ENCODE assay signal across 30 cellular contexts in the genomic region with DNA sequence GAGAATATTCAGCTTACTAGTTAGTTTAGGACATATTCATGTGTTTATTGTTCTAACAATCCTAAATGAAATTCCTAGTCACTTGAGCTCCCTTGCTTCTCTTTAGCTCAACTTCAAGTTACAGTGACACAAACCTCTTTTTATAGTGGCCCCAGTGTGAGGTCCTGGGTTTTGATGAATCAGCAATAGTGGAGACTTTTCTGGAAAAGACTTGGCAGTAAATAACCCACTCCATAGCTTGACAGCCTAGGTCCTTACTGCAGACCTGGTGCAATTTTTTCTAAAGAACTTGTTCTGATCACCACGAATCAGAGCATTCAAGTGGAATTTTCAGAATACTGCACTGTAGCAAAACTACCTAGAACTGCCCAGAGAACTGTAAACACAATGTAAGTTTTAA. TPM values are rescaled to one million over a fixed set of nuclear protein-coding genes. Genes with fewer than 3 reads are reported as not detected.
"Had no signal": no experiment of that assay in that cellular context is flagged by ENCODE, and none has a peak within 500 bp of the region (broad histone marks: within the 10 kb centered on the region; RNA-seq: fewer than 3 reads in every experiment).

No MANE protein-coding gene starts in this region.

- ATAC-seq: left colon; left lung; lower lobe of right lung; naive thymus-derived CD8-positive, alpha-beta T cell; pancreas; right cardiac atrium; stimulated activated memory B cell treated with anti-CD40 and anti-IgM and Interleukin-4, amounts not matched to agents 10 μg/mL and 1 μg/mL and 100 μg/mL, for 72 hours; stimulated activated naive CD8-positive, alpha-beta T cell treated with anti-CD3 and anti-CD28 coated beads, Interleukin-15, amount 100 ng/mL, for 72 hours had no signal

- H3K9me3 ChIP-seq: pancreas, prostate gland, uterus had no signal

- H3K4me1 ChIP-seq: left lung, lower lobe of right lung, pancreas, prostate gland, sigmoid colon, spleen, tibial nerve, uterus had no signal

- FAIRE-seq: islet of Langerhans, kidney, pancreas, small intestine had no signal

- H3K36me3 ChIP-seq: left lung, lower lobe of right lung, pancreas, prostate gland, sigmoid colon, spleen, tibial nerve, uterus had no signal

- DNase-seq: hypothalamus; immature natural killer cell; kidney; left colon; left lung; lower lobe of right lung; mammary epithelial cell; mesenchymal stem cell; naive thymus-derived CD8-positive, alpha-beta T cell; nucleus accumbens; pancreas; posterior cingulate gyrus; retina; right cardiac atrium; sigmoid colon; small intestine; spleen; stimulated activated CD4-positive, alpha-beta T cell treated with anti-CD3 and anti-CD28 coated beads, Interleukin-4, amount 100 ng/mL, for 4 hours; stimulated activated CD8-positive, alpha-beta memory T cell treated with anti-CD3 and anti-CD28 coated beads, Interleukin-4, amount 100 ng/mL, for 48 hours; stimulated activated naive CD4-positive, alpha-beta T cell treated with Interleukin-2 at 50 U/mL for 16 hours; stimulated activated naive CD8-positive, alpha-beta T cell treated with anti-CD3 and anti-CD28 coated beads, Interleukin-15, amount 100 ng/mL, for 72 hours; substantia nigra; uterus had no signal

- H3K27me3 ChIP-seq: pancreas, sigmoid colon, uterus had no signal

- H3K27ac ChIP-seq: left lung, lower lobe of right lung, pancreas, prostate gland, sigmoid colon, spleen, tibial nerve, uterus had no signal

- H3K4me3 ChIP-seq: left lung, lower lobe of right lung, pancreas, prostate gland, sigmoid colon, spleen, tibial nerve, uterus had no signal

RNA-seq across cellular contexts. Expression of gene RIPPLY2, which starts 6.9 kb away (rescaled TPM):
- total RNA-seq: left lung; liver; lower lobe of right lung; mammary epithelial cell; mucosa of gallbladder; naive thymus-derived CD8-positive, alpha-beta T cell; osteoblast; right cardiac atrium; sigmoid colon; spleen had no signal
- polyA plus RNA-seq: immature natural killer cell; liver; naive thymus-derived CD8-positive, alpha-beta T cell had no signal
